Comparison of ENCODE assay signal across 16 cellular contexts in the genomic region with DNA sequence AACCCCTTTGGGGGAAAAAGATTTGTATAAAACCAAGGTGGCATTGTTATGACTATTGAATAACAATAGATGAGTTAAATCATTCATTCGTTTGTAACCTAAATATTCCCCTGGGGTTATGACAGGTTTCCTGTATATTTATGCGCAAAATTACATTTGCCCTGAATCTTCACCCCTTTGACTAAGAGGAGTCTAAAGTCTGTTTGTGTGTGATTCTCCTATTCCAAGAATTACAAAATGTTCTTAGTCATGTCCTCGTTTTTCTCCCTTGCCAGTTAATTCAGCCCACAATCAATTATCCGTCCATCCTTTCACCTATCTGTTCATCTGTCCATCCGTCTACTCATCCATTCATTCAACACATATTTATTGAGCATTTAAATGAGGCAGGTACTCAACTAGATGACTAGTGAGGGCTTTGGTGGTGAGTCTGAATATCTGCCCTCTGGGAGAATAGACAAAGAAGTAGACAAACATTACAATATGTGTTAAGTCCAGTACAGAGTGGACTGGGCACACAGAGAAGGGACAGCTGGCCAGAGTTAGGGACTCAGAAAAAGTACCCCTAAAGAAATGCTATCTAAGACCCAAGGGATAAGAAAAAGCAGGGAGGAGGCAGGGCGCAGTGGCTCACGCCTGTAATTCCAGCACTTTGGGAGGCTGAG. TPM values are rescaled to one million over a fixed set of nuclear protein-coding genes. Genes with fewer than 3 reads are reported as not detected.
DNase-seq lines count a peak whose midpoint lies in the region; ATAC-seq and TF ChIP-seq lines count a peak whose summit lies in the region.
"Had no signal": no experiment of that assay in that cellular context is flagged by ENCODE, and none has a peak within 500 bp of the region (broad histone marks: within the 10 kb centered on the region; RNA-seq: fewer than 3 reads in every experiment).

No MANE protein-coding gene starts in this region.

- 81 to 83% (median 82%) methylated on average over 7 of the region's 7 CpGs for WGBS in adrenal gland, 4 donors

- no peaks in the 10 kb centered on the region for H3K9me3 Mint-ChIP-seq in activated CD4-positive, alpha-beta T cell treated with anti-CD3 and anti-CD28 coated beads, Interleukin-2, amount 10 ng/mL, durations not matched to agents 7 days and 5 days
- no peaks in the 10 kb centered on the region for H3K9me3 Mint-ChIP-seq in neural progenitor cell
- H3K9me3 Mint-ChIP-seq in activated CD4-positive, alpha-beta memory T cell treated with anti-CD3 and anti-CD28 coated beads, Interleukin-2, amount 10 ng/mL, durations not matched to agents 7 days and 5 days = peaks cover 3% of the 10 kb centered on the region
- H3K9me3 Mint-ChIP-seq: CD4-positive, alpha-beta T cell had no signal

- no peaks in the 10 kb centered on the region for H3K36me3 ChIP-seq in PC-3 (ENCODE audit: low read depth, low read length)
- H3K36me3 ChIP-seq in osteoblast (ENCODE audit: insufficient read depth, low read length) = no peaks in the 10 kb centered on the region
- no peaks in the 10 kb centered on the region for H3K36me3 ChIP-seq in adrenal gland (replicated peaks in 1 of 2)
- no peaks in the 10 kb centered on the region for H3K36me3 ChIP-seq in neural progenitor cell
- H3K36me3 ChIP-seq: BE2C, HAP-1, SJSA1 had no signal

- H3K27me3 ChIP-seq in PC-3 (ENCODE audit: low read length) (no peaks in the 10 kb centered on the region), osteoblast (ENCODE audit: insufficient read depth, low read length) (no peaks in the 10 kb centered on the region), adrenal gland (no peaks in the 10 kb centered on the region), neural progenitor cell (peaks cover 46% of the 10 kb centered on the region)
- H3K27me3 ChIP-seq: BE2C, SJSA1 had no signal

- no peaks in the 10 kb centered on the region for H3K4me1 Mint-ChIP-seq in activated CD4-positive, alpha-beta T cell treated with anti-CD3 and anti-CD28 coated beads, Interleukin-2, amount 10 ng/mL, durations not matched to agents 7 days and 5 days
- no peaks in the 10 kb centered on the region for H3K4me1 Mint-ChIP-seq in neural progenitor cell
- no peaks in the 10 kb centered on the region for H3K4me1 Mint-ChIP-seq in activated CD4-positive, alpha-beta memory T cell treated with anti-CD3 and anti-CD28 coated beads, Interleukin-2, amount 10 ng/mL, durations not matched to agents 7 days and 5 days

- TF ChIP-seq CTCF in PC-3 (conservative IDR thresholded peaks at IDR 0.05; ENCODE audit: low read depth, low read length) (no peak), fibroblast of mammary gland (conservative IDR thresholded peaks at IDR 0.05; ENCODE audit: control insufficient read depth, insufficient read depth, low read depth, low read length) (no peak), osteoblast (IDR thresholded peaks at IDR 0.05; ENCODE audit: extremely low read depth, low read depth, low read length) (no peak), adrenal gland (IDR thresholded peaks at IDR 0.05) (no peak), neural progenitor cell (IDR thresholded peaks at IDR 0.05) (no peak)

- CTCF ChIA-PET in PC-3 (lab: Charles Lee) = no interaction called here
- CTCF ChIA-PET in activated CD4-positive, alpha-beta T cell treated with anti-CD3 and anti-CD28 coated beads, Interleukin-2, amount 10 ng/mL, durations not matched to agents 7 days and 5 days (lab: Charles Lee) = no interaction called here
- CTCF ChIA-PET in activated CD4-positive, alpha-beta memory T cell treated with anti-CD3 and anti-CD28 coated beads, Interleukin-2, amount 10 ng/mL, durations not matched to agents 7 days and 5 days (lab: Charles Lee) = no interaction called here

- H3F3A ChIP-seq in PC-3 (ENCODE audit: low read length, unreplicated experiment) (peaks cover 11% of the 10 kb centered on the region), neural progenitor cell (ENCODE audit: low read depth) (no peaks in the 10 kb centered on the region)

- peak overlapping the region; percentile 93 for H3K27ac ChIP-seq in PC-3 (ENCODE audit: low read length)
- no peak overlapping the region for H3K27ac ChIP-seq in osteoblast (ENCODE audit: low read depth, low read length)
- no peak overlapping the region for H3K27ac ChIP-seq in adrenal gland
- no peak overlapping the region for H3K27ac ChIP-seq in neural progenitor cell
- H3K27ac ChIP-seq: HL-60, SJSA1 had no signal

- H3K4me2 ChIP-seq in PC-3 (ENCODE audit: low read length) (peak overlapping the region; percentile 76), osteoblast (ENCODE audit: insufficient read depth, low read length) (no peak overlapping the region), neural progenitor cell (no peak overlapping the region)

- H3K4me3 ChIP-seq in PC-3 (ENCODE audit: low read length) (no peak overlapping the region), fibroblast of mammary gland (ENCODE audit: control insufficient read depth, low read depth, low read length) (no peak overlapping the region), osteoblast (ENCODE audit: insufficient read depth, low read length) (no peak overlapping the region), adrenal gland (no peak overlapping the region), neural progenitor cell (no peak overlapping the region)
- H3K4me3 ChIP-seq: HAP-1, SJSA1 had no signal

- intact Hi-C loops in PC-3 (cut with micrococcal nuclease) = loop anchor here (2.0 kb wide), 1 partner anchor 36 kb away; the partner anchor contains the start of gene TCF7L2
- intact Hi-C loops in adrenal gland (cut with DNase I) = no loop called here

- no peaks in the 10 kb centered on the region for H3K9me2 ChIP-seq in PC-3 (replicated peaks; ENCODE audit: low read length)

- H4K20me1 ChIP-seq in PC-3 (ENCODE audit: low read length) = no peaks in the 10 kb centered on the region
- no peaks in the 10 kb centered on the region for H4K20me1 ChIP-seq in osteoblast (ENCODE audit: insufficient read depth, low read length)
- no peaks in the 10 kb centered on the region for H4K20me1 ChIP-seq in neural progenitor cell (ENCODE audit: low read depth)

- DNase-seq in PC-3 (peak; percentile 75), fibroblast of mammary gland (ENCODE audit: low read depth) (peak; percentile 74), osteoblast (ENCODE audit: insufficient read length, low spot score, missing footprints) (peak; percentile 84), adrenal gland (no peak), neural progenitor cell (ENCODE audit: low spot score) (no peak)
- DNase-seq in activated CD4-positive, alpha-beta T cell treated with anti-CD3 and anti-CD28 coated beads, Interleukin-2, amount 10 ng/mL, durations not matched to agents 7 days and 5 days = no peak
- DNase-seq in activated CD4-positive, alpha-beta memory T cell treated with anti-CD3 and anti-CD28 coated beads, Interleukin-2, amount 10 ng/mL, durations not matched to agents 7 days and 5 days = no peak
- DNase-seq: BE2C; CD4-positive, alpha-beta T cell; DMS79; NCI-H1417 treated with DMSO at 0.1 percent for 48 hours; NCI-H1930; OCI-M1 had no signal

- H3K4me1 ChIP-seq in PC-3 (ENCODE audit: insufficient read depth, low read length) (peaks cover 46% of the 10 kb centered on the region), osteoblast (ENCODE audit: insufficient read depth, low read length) (peaks cover 18% of the 10 kb centered on the region), adrenal gland (replicated peaks in 1 of 2) (peaks cover 0 to 3% of the 10 kb centered on the region in 2 donors), neural progenitor cell (peaks cover 10% of the 10 kb centered on the region)
- H3K4me1 ChIP-seq: BE2C had no signal

- no peak overlapping the region for H3K27ac Mint-ChIP-seq in activated CD4-positive, alpha-beta T cell treated with anti-CD3 and anti-CD28 coated beads, Interleukin-2, amount 10 ng/mL, durations not matched to agents 7 days and 5 days
- no peak overlapping the region for H3K27ac Mint-ChIP-seq in neural progenitor cell
- H3K27ac Mint-ChIP-seq in activated CD4-positive, alpha-beta memory T cell treated with anti-CD3 and anti-CD28 coated beads, Interleukin-2, amount 10 ng/mL, durations not matched to agents 7 days and 5 days = no peak overlapping the region
- H3K27ac Mint-ChIP-seq: CD4-positive, alpha-beta T cell had no signal

- peaks cover 3% of the 10 kb centered on the region for H3K27me3 Mint-ChIP-seq in activated CD4-positive, alpha-beta T cell treated with anti-CD3 and anti-CD28 coated beads, Interleukin-2, amount 10 ng/mL, durations not matched to agents 7 days and 5 days
- peaks cover 3% of the 10 kb centered on the region for H3K27me3 Mint-ChIP-seq in neural progenitor cell (ENCODE audit: insufficient read depth, low read depth)
- H3K27me3 Mint-ChIP-seq in activated CD4-positive, alpha-beta memory T cell treated with anti-CD3 and anti-CD28 coated beads, Interleukin-2, amount 10 ng/mL, durations not matched to agents 7 days and 5 days = peaks cover 8% of the 10 kb centered on the region
- H3K27me3 Mint-ChIP-seq: CD4-positive, alpha-beta T cell had no signal

- H3K79me2 ChIP-seq in PC-3 (ENCODE audit: low read length) (no peaks in the 10 kb centered on the region), osteoblast (ENCODE audit: insufficient read depth, low read length) (no peaks in the 10 kb centered on the region), neural progenitor cell (ENCODE audit: low read depth) (no peaks in the 10 kb centered on the region)

- peak; percentile 39 for ATAC-seq in PC-3

- no peaks in the 10 kb centered on the region for H3K36me3 Mint-ChIP-seq in activated CD4-positive, alpha-beta T cell treated with anti-CD3 and anti-CD28 coated beads, Interleukin-2, amount 10 ng/mL, durations not matched to agents 7 days and 5 days (ENCODE audit: low read depth)
- H3K36me3 Mint-ChIP-seq in neural progenitor cell = no peaks in the 10 kb centered on the region
- H3K36me3 Mint-ChIP-seq in activated CD4-positive, alpha-beta memory T cell treated with anti-CD3 and anti-CD28 coated beads, Interleukin-2, amount 10 ng/mL, durations not matched to agents 7 days and 5 days (ENCODE audit: low read depth) = no peaks in the 10 kb centered on the region

- H2AFZ ChIP-seq in PC-3 (ENCODE audit: low read length) = no peak overlapping the region
- H2AFZ ChIP-seq in osteoblast (ENCODE audit: low read length) = no peak overlapping the region
- no peak overlapping the region for H2AFZ ChIP-seq in neural progenitor cell (replicated peaks)

- POLR2A ChIA-PET in PC-3 (lab: Charles Lee; ENCODE audit: unreplicated experiment) = no interaction called here
- POLR2A ChIA-PET in activated CD4-positive, alpha-beta T cell treated with anti-CD3 and anti-CD28 coated beads, Interleukin-2, amount 10 ng/mL, durations not matched to agents 7 days and 5 days (lab: Charles Lee) = no interaction called here
- POLR2A ChIA-PET in activated CD4-positive, alpha-beta memory T cell treated with anti-CD3 and anti-CD28 coated beads, Interleukin-2, amount 10 ng/mL, durations not matched to agents 7 days and 5 days (lab: Charles Lee) = no interaction called here

- H3K4me3 Mint-ChIP-seq in activated CD4-positive, alpha-beta T cell treated with anti-CD3 and anti-CD28 coated beads, Interleukin-2, amount 10 ng/mL, durations not matched to agents 7 days and 5 days = no peak overlapping the region
- H3K4me3 Mint-ChIP-seq in neural progenitor cell = no peak overlapping the region
- H3K4me3 Mint-ChIP-seq in activated CD4-positive, alpha-beta memory T cell treated with anti-CD3 and anti-CD28 coated beads, Interleukin-2, amount 10 ng/mL, durations not matched to agents 7 days and 5 days = no peak overlapping the region
- H3K4me3 Mint-ChIP-seq: CD4-positive, alpha-beta T cell had no signal

- TF ChIP-seq POLR2A in adrenal gland (IDR thresholded peaks at IDR 0.05) = no peak

- BruUV-seq in PC-3 (replicated peaks; lab: Mats Ljungman, UMichigan) = no TSS peak

- H3K9me3 ChIP-seq in PC-3 (ENCODE audit: low read length) (no peaks in the 10 kb centered on the region), osteoblast (ENCODE audit: low read depth, low read length) (no peaks in the 10 kb centered on the region), adrenal gland (replicated peaks in 1 of 3) (no peaks in the 10 kb centered on the region), neural progenitor cell (ENCODE audit: low read depth) (no peaks in the 10 kb centered on the region)
- H3K9me3 ChIP-seq: BE2C, HAP-1, SJSA1 had no signal

- H3K9ac ChIP-seq in PC-3 (ENCODE audit: low read length) (peak overlapping the region; percentile 28; the same call in 1 of the 2 replicates), neural progenitor cell (no peak overlapping the region)

RNA-seq across cellular contexts. Expression of gene TCF7L2, which starts 35.6 kb away (rescaled TPM):
- total RNA-seq in PC-3 (2014; rRNA removed) (14.3 and 16.1 TPM in 2 replicates), osteoblast (9.0 and 10.6 TPM in 2 replicates), adrenal gland (10 to 100 TPM in 7 of 8 donors, 1 to 10 TPM in 1; 8.7 to 24.7 (median 14.8) TPM), neural progenitor cell (ENCODE audit: low replicate concordance) (11.0 and 12.3 TPM in 2 replicates)
- 10 to 100 TPM; 10.5 to 23.2 (median 18.6) TPM for polyA plus RNA-seq in adrenal gland
- total RNA-seq in activated CD4-positive, alpha-beta T cell treated with anti-CD3 and anti-CD28 coated beads, Interleukin-2, amount 10 ng/mL, durations not matched to agents 7 days and 5 days = under 1 TPM; 0.60 to 0.81 TPM
- under 1 TPM; 0.60 to 0.76 TPM for total RNA-seq in activated CD4-positive, alpha-beta memory T cell treated with anti-CD3 and anti-CD28 coated beads, Interleukin-2, amount 10 ng/mL, durations not matched to agents 7 days and 5 days

Comparison
In these comparisons a context has a peak if more than half of its experiments do, and no peak if none do; other contexts are left out.
1. DNase-seq: peak in PC-3 (single experiment), fibroblast of mammary gland (single experiment) and osteoblast (single experiment); none in adrenal gland (0 of 7), activated CD4-positive, alpha-beta T cell treated with anti-CD3 and anti-CD28 coated beads, Interleukin-2, amount 10 ng/mL, durations not matched to agents 7 days and 5 days (single experiment), neural progenitor cell (single experiment) and activated CD4-positive, alpha-beta memory T cell treated with anti-CD3 and anti-CD28 coated beads, Interleukin-2, amount 10 ng/mL, durations not matched to agents 7 days and 5 days (single experiment).